ENCODE assay signal across 8 cellular contexts in the genomic region with DNA sequence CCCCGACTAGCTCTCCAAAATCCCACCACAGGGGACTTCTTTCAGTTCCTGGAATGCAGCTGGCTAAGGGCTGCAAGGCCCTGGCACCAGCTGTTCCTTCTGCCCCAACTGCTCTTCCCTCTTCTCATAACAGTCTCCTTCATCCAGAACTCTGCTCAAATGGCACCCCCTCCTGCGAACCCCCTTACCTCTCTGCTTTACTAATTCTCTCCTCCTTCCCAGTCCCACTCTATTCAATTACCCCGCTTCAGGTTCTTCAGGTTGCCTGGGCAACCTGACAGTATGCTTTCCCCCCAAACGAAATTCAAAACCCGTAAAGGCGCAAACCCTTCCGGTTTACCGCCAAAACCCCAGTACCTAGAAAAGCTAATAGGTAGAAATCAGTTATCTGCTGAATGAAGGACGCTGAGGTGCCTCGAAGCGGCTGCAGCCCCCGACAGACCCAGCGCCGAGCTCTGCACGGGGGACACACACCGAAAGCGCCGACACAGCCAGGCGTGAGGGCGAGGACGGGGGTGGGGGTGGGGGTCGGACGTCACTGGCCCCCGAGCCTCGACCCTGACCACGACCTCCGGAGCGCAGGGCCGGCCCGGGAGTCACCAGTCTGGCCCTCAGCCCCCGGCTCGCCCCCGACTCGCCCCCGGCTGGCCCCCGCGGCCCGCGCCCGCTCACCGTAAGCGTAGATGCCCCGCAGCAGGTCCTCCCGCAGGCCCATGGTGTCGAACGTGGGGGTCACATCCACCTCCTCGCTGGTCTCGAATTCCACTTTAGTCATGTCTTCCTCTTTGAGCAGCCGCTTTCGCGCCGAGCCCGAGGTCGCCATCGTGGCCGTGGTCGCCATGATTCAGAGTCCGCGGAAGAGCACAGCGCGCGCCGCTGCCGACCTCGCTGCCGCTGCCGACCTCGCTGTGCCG. TPM values are rescaled to one million over a fixed set of nuclear protein-coding genes. Genes with fewer than 3 reads are reported as not detected.
DNase-seq lines count a peak whose midpoint lies in the region; ATAC-seq and TF ChIP-seq lines count a peak whose summit lies in the region.

No MANE protein-coding gene starts in this region.

- no peak for TF ChIP-seq EP300 in sigmoid colon (IDR thresholded peaks at IDR 0.05)

- ATAC-seq in HG02678 (IDR thresholded peaks at IDR 0.05; ENCODE audit: unreplicated experiment), result peak; percentile 22

- H3K9me3 Mint-ChIP-seq in activated T-cell treated with anti-CD3 and anti-CD28 coated beads, Interleukin-2, amount 50 U/mL, for 24 hours, result no peaks in the 10 kb centered on the region

- intact Hi-C loops in sigmoid colon (cut with DNase I), result loop anchor here (2.0 to 5.0 kb wide), 4 partner anchors 46 to 139 kb away; a partner anchor contains a TSS

- H3K27me3 Mint-ChIP-seq in activated T-cell treated with anti-CD3 and anti-CD28 coated beads, Interleukin-2, amount 50 U/mL, for 24 hours, result no peaks in the 10 kb centered on the region

- peaks cover 0 to 29% (median 28%) of the 10 kb centered on the region in 4 donors for H3K36me3 ChIP-seq in sigmoid colon

- no peak for TF ChIP-seq CTCF in sigmoid colon (IDR thresholded peaks at IDR 0.05)

- peak overlapping the region; percentile 87 for H3K4me3 Mint-ChIP-seq in activated T-cell treated with anti-CD3 and anti-CD28 coated beads, Interleukin-2, amount 50 U/mL, for 24 hours

- peak overlapping the region; percentile 97 for H3K27ac Mint-ChIP-seq in activated T-cell treated with anti-CD3 and anti-CD28 coated beads, Interleukin-2, amount 50 U/mL, for 24 hours

- H3K27ac ChIP-seq in adipose tissue (ENCODE audit: low read depth, low read length), result peak overlapping the region; percentile 74
- H3K27ac ChIP-seq in sigmoid colon, result peak overlapping the region; percentile 93 to 98 (median 96)

- no peaks in the 10 kb centered on the region for H3K27me3 ChIP-seq in sigmoid colon

- DNase-seq in activated T-cell treated with anti-CD3 and anti-CD28 coated beads, Interleukin-2, amount 50 U/mL, for 24 hours, result peak; percentile 52
- DNase-seq in activated T-cell treated with anti-CD3 and anti-CD28 coated beads for 4 hours (no peak), NCI-H1694 treated with DMSO at 0.1 percent for 48 hours (lab: John Stamatoyannopoulos, UW) (peak; percentile 12), hepatic stellate cell (ENCODE audit: low spot score) (peak; percentile 53), sigmoid colon (peak; percentile 47), activated gamma-delta T cell treated with Interleukin-2 at 50 U/mL for 16 hours (no peak)

- peaks cover 64% of the 10 kb centered on the region for H3K36me3 Mint-ChIP-seq in activated T-cell treated with anti-CD3 and anti-CD28 coated beads, Interleukin-2, amount 50 U/mL, for 24 hours (ENCODE audit: low read depth)

- H3K9me3 ChIP-seq in sigmoid colon, result no peaks in the 10 kb centered on the region

- peaks cover 49% of the 10 kb centered on the region for H3K4me1 Mint-ChIP-seq in activated T-cell treated with anti-CD3 and anti-CD28 coated beads, Interleukin-2, amount 50 U/mL, for 24 hours (ENCODE audit: low read depth)

- peak overlapping the region; percentile 79 to 98 (median 94) for H3K4me3 ChIP-seq in sigmoid colon

- no peak for TF ChIP-seq POLR2A in sigmoid colon (IDR thresholded peaks at IDR 0.05)

- H3K4me1 ChIP-seq in sigmoid colon, result peaks cover 0 to 33% (median 28%) of the 10 kb centered on the region in 4 donors

- WGBS in adipose tissue, 3 donors, result 0 to 1% (median 1%) methylated on average over 53 to 69 of the region's 69 CpGs
- WGBS in sigmoid colon, 2 donors, result 0% methylated on average over 69 of the region's 69 CpGs

RNA-seq across cellular contexts. Expression of a gene that starts 0.6 kb away (rescaled TPM):
- polyA plus RNA-seq in adipose tissue (100 to 1,000 TPM in 1 of 3 donors, 10 to 100 TPM in 2; 31.3 to 167 (median 94.1) TPM), sigmoid colon (10 to 100 TPM; 60.7 to 97.1 (median 85.1) TPM)
- 10 to 100 TPM; 26.6 to 45.1 (median 39.8) TPM for total RNA-seq in sigmoid colon

RNA-seq across cellular contexts. Expression of a gene that starts 23.5 kb away (rescaled TPM):
- polyA plus RNA-seq in adipose tissue, result under 1 TPM in 2 of 3 donors, not detected in 1; 0.06 to 0.10 TPM
- not detected for total RNA-seq in sigmoid colon
- 1 to 10 TPM in 2 of 3 donors, under 1 TPM in 1; 0.23 to 1.8 (median 1.5) TPM for polyA plus RNA-seq in sigmoid colon

RNA-seq across cellular contexts. Expression of a gene that starts 45.0 kb away (rescaled TPM):
- polyA plus RNA-seq in adipose tissue (10 to 100 TPM; 21.0 to 30.0 (median 26.2) TPM), sigmoid colon (10 to 100 TPM; 13.8 to 35.7 (median 30.7) TPM)
- total RNA-seq in sigmoid colon, result 10 to 100 TPM; 38.5 to 74.2 (median 54.4) TPM

Comparison
In these comparisons a context has a peak if more than half of its experiments do, and no peak if none do; other contexts are left out.
1. DNase-seq: peak in activated T-cell treated with anti-CD3 and anti-CD28 coated beads, Interleukin-2, amount 50 U/mL, for 24 hours (single experiment), NCI-H1694 treated with DMSO at 0.1 percent for 48 hours (single experiment), hepatic stellate cell (single experiment) and sigmoid colon (single experiment); none in activated T-cell treated with anti-CD3 and anti-CD28 coated beads for 4 hours (single experiment) and activated gamma-delta T cell treated with Interleukin-2 at 50 U/mL for 16 hours (single experiment).